8 cellular contexts compared by ENCODE assay signal in the genomic region with DNA sequence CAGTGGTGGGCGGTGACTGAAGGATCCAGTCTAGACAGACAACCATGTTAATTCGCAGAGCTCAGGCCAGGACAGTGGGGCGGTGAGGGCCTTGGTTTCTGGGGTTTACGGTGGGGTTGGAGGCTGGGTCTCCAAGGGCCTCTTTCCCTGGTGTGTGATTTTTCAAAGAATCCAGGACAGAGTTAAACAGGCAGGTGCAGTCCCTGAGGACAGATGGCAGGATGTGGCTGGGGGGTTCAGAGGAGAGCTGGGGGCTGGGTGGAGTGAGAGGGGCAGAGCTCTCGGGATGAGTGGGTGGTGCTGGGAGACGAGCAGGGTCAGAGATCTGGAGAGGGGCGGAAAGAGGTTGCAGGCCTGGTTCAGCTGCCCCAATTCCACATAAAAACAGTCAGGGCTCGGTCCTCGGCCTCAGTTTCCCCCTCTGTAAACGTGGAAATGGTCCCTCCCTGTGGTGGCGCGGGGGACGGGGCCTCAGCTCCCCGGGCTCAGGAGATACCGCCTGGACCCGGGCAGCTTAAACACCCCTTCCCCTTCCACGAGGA.
A peak's percentile ranks its signal among the peaks of the same experiment; 100 is the strongest.
DNase-seq lines count a peak whose midpoint lies in the region; ATAC-seq lines count a peak whose summit lies in the region.

No MANE protein-coding gene starts in this region.

- ATAC-seq in GM18520 (IDR thresholded peaks at IDR 0.05; ENCODE audit: unreplicated experiment): no peak

- no peak overlapping the region for H3K27ac ChIP-seq in effector memory CD4-positive, alpha-beta T cell (ENCODE audit: insufficient read depth, low read length, poor library complexity, severe bottlenecking)
- H3K27ac ChIP-seq in neuronal stem cell (replicated peaks; ENCODE audit: low read length): no peak overlapping the region

- H3K27me3 ChIP-seq in effector memory CD4-positive, alpha-beta T cell (replicated peaks; ENCODE audit: control insufficient read depth, insufficient read depth, low read length, poor library complexity, severe bottlenecking): peaks cover 14% of the 10 kb centered on the region
- H3K27me3 ChIP-seq in neuronal stem cell (ENCODE audit: control insufficient read depth in 3 of 3, insufficient read depth in 3 of 3, low read depth in 1 of 3, low read length in 3 of 3): peaks cover 0 to 12% (median 12%) of the 10 kb centered on the region in 3 experiments

- H2AFZ ChIP-seq in neuronal stem cell (ENCODE audit: low read length): peak overlapping the region; percentile 93

- peak overlapping the region; percentile 82 for H3K23ac ChIP-seq in neuronal stem cell (ENCODE audit: low read depth, low read length, poor library complexity)

- peak overlapping the region; percentile 21 for H2BK120ac ChIP-seq in neuronal stem cell (ENCODE audit: low read depth, low read length)

- no CpG with 5 or more reads among the region's 17 CpGs for whole genome bisulfite sequencing in neuronal stem cell (ENCODE audit: extremely low coverage in 2 of 2, insufficient read length in 2 of 2, insufficient replicate concordance in 1 of 2), 2 donors

- H3K4me1 ChIP-seq in ES-I3 (ENCODE audit: insufficient read depth, low read length) (peaks cover 3% of the 10 kb centered on the region; the same call in 1 of the 2 replicates), neuronal stem cell (ENCODE audit: control insufficient read depth in 2 of 2, insufficient read depth in 1 of 2, low read depth in 1 of 2, low read length in 2 of 2) (peaks cover 0 to 5% of the 10 kb centered on the region in 2 donors)
- peaks cover 7% of the 10 kb centered on the region for H3K4me1 ChIP-seq in effector memory CD4-positive, alpha-beta T cell (ENCODE audit: control insufficient read depth, insufficient read depth, low read length, poor library complexity, severe bottlenecking)

- H3K9me3 ChIP-seq in ES-I3 (ENCODE audit: control insufficient read depth, insufficient read depth, low read length): no peaks in the 10 kb centered on the region
- no peaks in the 10 kb centered on the region for H3K9me3 ChIP-seq in effector memory CD4-positive, alpha-beta T cell (ENCODE audit: control insufficient read depth, low read length)
- H3K9me3 ChIP-seq in neuronal stem cell (replicated peaks in 1 of 2; ENCODE audit: control insufficient read depth in 2 of 2, insufficient read depth in 1 of 2, low read depth in 1 of 2, low read length in 2 of 2): peaks cover 0 to 3% of the 10 kb centered on the region in 2 donors

- H3K9ac ChIP-seq in ES-I3 (ENCODE audit: low read depth, low read length) (peak overlapping the region; percentile 54; the same call in 1 of the 2 replicates), neuronal stem cell (ENCODE audit: low read depth, low read length, poor library complexity) (peak overlapping the region; percentile 24)

- peaks cover 0 to 3% (median 0%) of the 10 kb centered on the region in 3 donors for H3K9me3 Mint-ChIP-seq in IgD-negative memory B cell

- peaks cover 0 to 11% (median 9%) of the 10 kb centered on the region in 3 donors for H3K4me1 Mint-ChIP-seq in IgD-negative memory B cell

- H2BK12ac ChIP-seq in neuronal stem cell (ENCODE audit: low read length): peak overlapping the region; percentile 97

- H4K91ac ChIP-seq in neuronal stem cell (ENCODE audit: low read depth, low read length, poor library complexity): no peak overlapping the region

- H3K18ac ChIP-seq in neuronal stem cell (ENCODE audit: low read length): peak overlapping the region; percentile 61

- H4K8ac ChIP-seq in neuronal stem cell (ENCODE audit: low read depth, low read length): no peak overlapping the region

- no peak overlapping the region for H3K27ac Mint-ChIP-seq in IgD-negative memory B cell

- no peak for DNase-seq in effector memory CD4-positive, alpha-beta T cell
- DNase-seq in neuronal stem cell (ENCODE audit: low spot score) (no peak), D341Med (ENCODE audit: low spot score) (no peak), T-helper 9 cell (no peak)
- DNase-seq in stimulated activated CD4-positive, alpha-beta T cell treated with anti-CD3 and anti-CD28 coated beads, Interleukin-4, amount 100 ng/mL, for 4 hours: no peak

- H3K4me3 Mint-ChIP-seq in IgD-negative memory B cell: peak overlapping the region; percentile 52 to 93 (median 72)

- H2BK5ac ChIP-seq in neuronal stem cell (ENCODE audit: low read length): no peak overlapping the region

- H2BK15ac ChIP-seq in neuronal stem cell (ENCODE audit: low read length): peak overlapping the region; percentile 13

- H3K36me3 ChIP-seq in ES-I3 (ENCODE audit: insufficient read depth, low read length) (no peaks in the 10 kb centered on the region), neuronal stem cell (replicated peaks in 1 of 2; ENCODE audit: control insufficient read depth in 2 of 2, insufficient read depth in 2 of 2, low read length in 2 of 2) (no peaks in the 10 kb centered on the region)
- H3K36me3 ChIP-seq in effector memory CD4-positive, alpha-beta T cell (ENCODE audit: control insufficient read depth, insufficient read depth, low read length): no peaks in the 10 kb centered on the region

- H3K14ac ChIP-seq in neuronal stem cell (ENCODE audit: low read length): no peak overlapping the region

- H2AK5ac ChIP-seq in neuronal stem cell (ENCODE audit: low read depth, low read length): peak overlapping the region; percentile 86

- peaks cover 2% of the 10 kb centered on the region for H3K79me1 ChIP-seq in neuronal stem cell (ENCODE audit: low read depth, low read length)

- H3K4me3 ChIP-seq in effector memory CD4-positive, alpha-beta T cell (ENCODE audit: insufficient read depth, low read depth, low read length, poor library complexity, severe bottlenecking): peak overlapping the region; percentile 48
- H3K4me3 ChIP-seq in neuronal stem cell (ENCODE audit: low read length in 2 of 2): peak overlapping the region in 1 of 2 donors; percentile 45

- H3K27me3 Mint-ChIP-seq in IgD-negative memory B cell: peaks cover 16% of the 10 kb centered on the region

- no peaks in the 10 kb centered on the region for H3K36me3 Mint-ChIP-seq in IgD-negative memory B cell

- peak overlapping the region; percentile 87 for H3K4ac ChIP-seq in neuronal stem cell (ENCODE audit: low read length)

- peak overlapping the region; percentile 95 for H3K4me2 ChIP-seq in neuronal stem cell (ENCODE audit: insufficient read depth, low read length, poor library complexity, severe bottlenecking)
